10 cellular contexts compared by ENCODE assay signal in genomic region chr1:43930168-43930948, GRCh38. TPM values are rescaled to one million over a fixed set of nuclear protein-coding genes. Genes with fewer than 3 reads are reported as not detected.
DNase-seq lines count a peak whose midpoint lies in the region; ATAC-seq and TF ChIP-seq lines count a peak whose summit lies in the region.
"Had no signal": no experiment of that assay in that cellular context is flagged by ENCODE, and none has a peak within 500 bp of the region (broad histone marks: within the 10 kb centered on the region; RNA-seq: fewer than 3 reads in every experiment).

No MANE protein-coding gene starts in this region.

- ATAC-seq in psoas muscle (no peak), GM19324 (IDR thresholded peaks at IDR 0.05; ENCODE audit: low FRiP score, unreplicated experiment) (no peak), GM21447 (IDR thresholded peaks at IDR 0.05; ENCODE audit: unreplicated experiment) (no peak), HG02973 (IDR thresholded peaks at IDR 0.05; ENCODE audit: unreplicated experiment) (no peak)

- H3K27me3 ChIP-seq in KMS-11 (ENCODE audit: insufficient read depth, low read depth): no peaks in the 10 kb centered on the region
- peaks cover 5% of the 10 kb centered on the region for H3K27me3 ChIP-seq in colonic mucosa
- H3K27me3 ChIP-seq in psoas muscle (ENCODE audit: insufficient read depth in 3 of 3, low read length in 2 of 3): peaks cover 0 to 4% (median 0%) of the 10 kb centered on the region in 3 donors

- H3K36me3 ChIP-seq in KMS-11 (ENCODE audit: insufficient read depth) (no peaks in the 10 kb centered on the region), colonic mucosa (no peaks in the 10 kb centered on the region), psoas muscle (ENCODE audit: insufficient read depth in 1 of 2, low read depth in 1 of 2) (peaks cover 0 to 13% of the 10 kb centered on the region in 2 donors)

- H4K20me1 ChIP-seq in KMS-11 (ENCODE audit: insufficient read depth): no peaks in the 10 kb centered on the region

- H3K27ac ChIP-seq in KMS-11 (peak overlapping the region; percentile 24; the same call in 1 of the 2 replicates), colonic mucosa (no peak overlapping the region), psoas muscle (no peak overlapping the region)
- H3K27ac ChIP-seq: esophagus muscularis mucosa had no signal

- WGBS in psoas muscle, 3 donors: 93 to 97% (median 96%) methylated on average over 10 of the region's 10 CpGs

- peak; percentile 37 to 41 for DNase-seq in activated T-cell treated with anti-CD3 and anti-CD28 coated beads, Interleukin-2, amount 50 U/mL, for 48 hours
- DNase-seq in activated T-cell treated with anti-CD3 and anti-CD28 coated beads for 4 hours: no peak
- no peak for DNase-seq in colonic mucosa
- no peak for DNase-seq in psoas muscle
- DNase-seq: activated B cell treated with CpG ODN at 0.5 μM for 24 hours had no signal

- TF ChIP-seq CTCF in KMS-11 (conservative IDR thresholded peaks at IDR 0.05; ENCODE audit: low read depth, low read length) (peak; percentile 77), colonic mucosa (IDR thresholded peaks at IDR 0.05) (peak; percentile 38), psoas muscle (IDR thresholded peaks at IDR 0.05) (peak; percentile 36)

- peak overlapping the region; percentile 56; the same call in 1 of the 2 replicates for H3K4me2 ChIP-seq in KMS-11

- H3K9me3 ChIP-seq in colonic mucosa (no peaks in the 10 kb centered on the region), psoas muscle (no peaks in the 10 kb centered on the region)
- H3K9me3 ChIP-seq: esophagus muscularis mucosa had no signal

- H3K79me2 ChIP-seq in KMS-11 (ENCODE audit: insufficient read depth, low read depth): no peaks in the 10 kb centered on the region

- H2AFZ ChIP-seq in KMS-11 (ENCODE audit: low read depth): no peak overlapping the region

- H3K4me1 ChIP-seq in KMS-11 (ENCODE audit: low read depth, poor library complexity, severe bottlenecking) (peaks cover 52% of the 10 kb centered on the region), colonic mucosa (peaks cover 12% of the 10 kb centered on the region), psoas muscle (peaks cover 18% of the 10 kb centered on the region)

- H3K9ac ChIP-seq in KMS-11: no peak overlapping the region
- no peak overlapping the region for H3K9ac ChIP-seq in colonic mucosa (ENCODE audit: low read depth in 2 of 2, low read length in 2 of 2)

- no peak overlapping the region for H3K4me3 ChIP-seq in KMS-11 (IDR thresholded peaks at IDR 0.05; ENCODE audit: insufficient read depth, low read depth, low read length)
- H3K4me3 ChIP-seq in colonic mucosa: no peak overlapping the region
- H3K4me3 ChIP-seq in psoas muscle: no peak overlapping the region
- H3K4me3 ChIP-seq: esophagus muscularis mucosa had no signal

- intact Hi-C loops in colonic mucosa (cut with DNase I) (loop anchor here (10.0 kb wide), 2 partner anchors 114 to 396 kb away; partner anchors contain the start of gene PTPRF), psoas muscle (cut with DNase I) (loop anchor here (5.0 to 10.0 kb wide), 3 partner anchors 48 to 266 kb away; no protein-coding TSS in a partner anchor)

RNA-seq across cellular contexts. Expression of gene ARTN, which starts 3.2 kb away (rescaled TPM):
- total RNA-seq in colonic mucosa: 1 to 10 TPM; 5.1 to 8.3 TPM
- total RNA-seq in psoas muscle: under 1 TPM in 3 of 4 donors, not detected in 1; 0.42 to 0.79 (median 0.71) TPM
- under 1 TPM; 0.05 to 0.44 (median 0.06) TPM for polyA plus RNA-seq in psoas muscle

RNA-seq across cellular contexts. Expression of gene IPO13, which starts 16.4 kb away (rescaled TPM):
- total RNA-seq in colonic mucosa: 10 to 100 TPM; 17.3 to 27.9 TPM
- total RNA-seq in psoas muscle: 100 to 1,000 TPM in 3 of 4 donors, 10 to 100 TPM in 1; 92.4 to 140 (median 108) TPM
- 10 to 100 TPM; 26.8 to 93.0 (median 41.5) TPM for polyA plus RNA-seq in psoas muscle

RNA-seq across cellular contexts. Expression of gene DPH2, which starts 39.5 kb away (rescaled TPM):
- total RNA-seq in colonic mucosa (10 to 100 TPM; 11.5 to 43.1 TPM), psoas muscle (10 to 100 TPM; 37.8 to 62.9 (median 44.3) TPM)
- 100 to 1,000 TPM in 1 of 3 donors, 10 to 100 TPM in 2; 53.7 to 123 (median 87.6) TPM for polyA plus RNA-seq in psoas muscle

RNA-seq across cellular contexts. Expression of gene ATP6V0B, which starts 44.4 kb away (rescaled TPM):
- total RNA-seq in colonic mucosa (100 to 1,000 TPM; 183 to 270 TPM), psoas muscle (100 to 1,000 TPM in 3 of 4 donors, 10 to 100 TPM in 1; 87.9 to 133 (median 106) TPM)
- polyA plus RNA-seq in psoas muscle: 100 to 1,000 TPM; 159 to 260 (median 236) TPM

RNA-seq across cellular contexts. Expression of gene B4GALT2, which starts 48.7 kb away (rescaled TPM):
- total RNA-seq in colonic mucosa (10 to 100 TPM; 26.6 to 38.5 TPM), psoas muscle (10 to 100 TPM; 33.5 to 54.9 (median 50.7) TPM)
- 10 to 100 TPM; 57.1 to 81.0 (median 60.2) TPM for polyA plus RNA-seq in psoas muscle

Comparison
In these comparisons a context has a peak if more than half of its experiments do, and no peak if none do; other contexts are left out.
1. DNase-seq: peak in activated T-cell treated with anti-CD3 and anti-CD28 coated beads, Interleukin-2, amount 50 U/mL, for 48 hours (2 of 2); none in activated T-cell treated with anti-CD3 and anti-CD28 coated beads for 4 hours (single experiment), colonic mucosa (single experiment) and psoas muscle (0 of 2).
2. Peak in every context shown above with its lines, with median percentiles within 50 percentile points of each other: CTCF ChIP-seq.